In genomic region chr14:68970096-68970612, GRCh38 we compare ENCODE assay signal across 8 cellular contexts. TPM values are rescaled to one million over a fixed set of nuclear protein-coding genes. Genes with fewer than 3 reads are reported as not detected.
DNase-seq lines count a peak whose midpoint lies in the region; ATAC-seq and TF ChIP-seq lines count a peak whose summit lies in the region.

No MANE protein-coding gene starts in this region.

- peaks cover 72% of the 10 kb centered on the region for H3K4me1 Mint-ChIP-seq in activated T-cell treated with anti-CD3 and anti-CD28 coated beads, Interleukin-2, amount 50 U/mL, for 72 hours (ENCODE audit: low read depth)

- no peaks in the 10 kb centered on the region for H3K9me3 ChIP-seq in iPS-18a (ENCODE audit: control insufficient read depth, low read depth, low read length)
- H3K9me3 ChIP-seq in testis, result no peaks in the 10 kb centered on the region

- H3K9ac ChIP-seq in iPS-18a (ENCODE audit: low read length), result peak overlapping the region; percentile 18

- H3K27me3 Mint-ChIP-seq in activated T-cell treated with anti-CD3 and anti-CD28 coated beads, Interleukin-2, amount 50 U/mL, for 72 hours (ENCODE audit: low read depth), result no peaks in the 10 kb centered on the region

- peak overlapping the region; percentile 86 for H3K27ac Mint-ChIP-seq in activated T-cell treated with anti-CD3 and anti-CD28 coated beads, Interleukin-2, amount 50 U/mL, for 72 hours

- WGBS in testis, 2 donors, result 50 to 53% methylated on average over 8 of the region's 8 CpGs

- H3K36me3 Mint-ChIP-seq in activated T-cell treated with anti-CD3 and anti-CD28 coated beads, Interleukin-2, amount 50 U/mL, for 72 hours (ENCODE audit: insufficient read depth in 2 of 2), result peaks cover 14 to 30% of the 10 kb centered on the region in 2 donors

- no peak for TF ChIP-seq POLR2A in testis (IDR thresholded peaks at IDR 0.05)

- H3K27me3 ChIP-seq in iPS-18a (ENCODE audit: control insufficient read depth, insufficient read depth, low read length) (no peaks in the 10 kb centered on the region), testis (no peaks in the 10 kb centered on the region)

- H3K36me3 ChIP-seq in iPS-18a (ENCODE audit: control insufficient read depth, low read depth, low read length), result peaks cover 23% of the 10 kb centered on the region
- no peaks in the 10 kb centered on the region for H3K36me3 ChIP-seq in testis (ENCODE audit: low read depth, missing control alignments)

- TF ChIP-seq CTCF in testis (IDR thresholded peaks at IDR 0.05), result no peak

- ATAC-seq in activated T-cell treated with anti-CD3 and anti-CD28 coated beads, Interleukin-2, amount 50 U/mL, for 72 hours (replicated peaks in 1 of 2), result peak; percentile 8 to 16
- ATAC-seq in HG03045 (IDR thresholded peaks at IDR 0.05; ENCODE audit: unreplicated experiment) (no peak), HG03342 (IDR thresholded peaks at IDR 0.05; ENCODE audit: unreplicated experiment) (no peak), GM18909 (IDR thresholded peaks at IDR 0.05; ENCODE audit: poor library complexity, unreplicated experiment) (no peak)

- intact Hi-C loops in testis (cut with DNase I; ENCODE audit: low total_unique reads), result no loop called here

- H3K4me1 ChIP-seq in iPS-18a (ENCODE audit: control insufficient read depth, low read depth, low read length), result peaks cover 20% of the 10 kb centered on the region
- peaks cover 45% of the 10 kb centered on the region for H3K4me1 ChIP-seq in testis

- peak overlapping the region; percentile 22 for H3K27ac ChIP-seq in iPS-18a (ENCODE audit: low read length)
- H3K27ac ChIP-seq in testis, result peak overlapping the region; percentile 3 to 20

- peak; percentile 11 for DNase-seq in activated effector memory CD4-positive, alpha-beta T cell treated with Interleukin-2 at 50 U/mL for 16 hours
- DNase-seq in activated effector memory CD4-positive, alpha-beta T cell treated with anti-CD3 and anti-CD28 coated beads, Interleukin-2, amount 50 U/mL, for 16 hours, result no peak
- DNase-seq in activated T-cell treated with anti-CD3 and anti-CD28 coated beads, Interleukin-2, amount 50 U/mL, for 72 hours, result no peak
- DNase-seq in testis, result no peak

- H3K9me3 Mint-ChIP-seq in activated T-cell treated with anti-CD3 and anti-CD28 coated beads, Interleukin-2, amount 50 U/mL, for 72 hours, result peaks cover 3 to 6% of the 10 kb centered on the region in 2 donors

- H3K4me3 ChIP-seq in iPS-18a (ENCODE audit: low read length) (no peak overlapping the region), testis (no peak overlapping the region)

- peak overlapping the region; percentile 65 to 79 for H3K4me3 Mint-ChIP-seq in activated T-cell treated with anti-CD3 and anti-CD28 coated beads, Interleukin-2, amount 50 U/mL, for 72 hours

RNA-seq across cellular contexts. Expression of gene ACTN1, which starts 8.9 kb away (rescaled TPM):
- 10 to 100 TPM; 42.6 to 50.7 TPM for total RNA-seq in activated T-cell treated with anti-CD3 and anti-CD28 coated beads, Interleukin-2, amount 50 U/mL, for 72 hours
- 10 to 100 TPM; 51.0 to 69.5 TPM for total RNA-seq in testis
- polyA plus RNA-seq in testis (ENCODE audit: insufficient read depth, low read depth, low replicate concordance), result 82.3 TPM

Comparison
In these comparisons a context has a peak if more than half of its experiments do, and no peak if none do; other contexts are left out.
1. ATAC-seq: peak in activated T-cell treated with anti-CD3 and anti-CD28 coated beads, Interleukin-2, amount 50 U/mL, for 72 hours (2 of 2); none in HG03045 (single experiment), HG03342 (single experiment) and GM18909 (single experiment).